ENCODE assay signal across 9 cellular contexts in genomic region chr11:2777396-2777795, GRCh38.
A peak's percentile ranks its signal among the peaks of the same experiment; 100 is the strongest.
DNase-seq lines count a peak whose midpoint lies in the region; ATAC-seq and TF ChIP-seq lines count a peak whose summit lies in the region.
"Had no signal": no experiment of that assay in that cellular context is flagged by ENCODE, and none has a peak within 500 bp of the region (broad histone marks: within the 10 kb centered on the region; RNA-seq: fewer than 3 reads in every experiment).

No MANE protein-coding gene starts in this region.

- intact Hi-C loops in PC-9 (cut with micrococcal nuclease; ENCODE audit: unreplicated experiment) = loop anchor here (1.0 kb wide), 1 partner anchor 48 kb away; no protein-coding TSS in a partner anchor

- peak overlapping the region in 1 of 11 experiments; percentile 61; a peak in 1 of 22 replicates for H3K9ac ChIP-seq in BLaER1 treated with 17β-estradiol and CSF1 and Interleukin-3, amounts not matched to agents 10 nM and 100 nM

- H3K36me3 ChIP-seq in BLaER1 treated with 17β-estradiol and CSF1 and Interleukin-3, amounts not matched to agents 10 nM and 100 nM = no peaks in the 10 kb centered on the region
- no peaks in the 10 kb centered on the region for H3K36me3 ChIP-seq in PC-9 (ENCODE audit: low read depth)

- no peak for TF ChIP-seq CTCF in PC-9 (conservative IDR thresholded peaks at IDR 0.05)
- no peak for TF ChIP-seq CTCF in fibroblast of pulmonary artery (IDR thresholded peaks at IDR 0.05; ENCODE audit: low read length, missing control alignments)
- TF ChIP-seq CTCF in neural crest cell (conservative IDR thresholded peaks at IDR 0.05) = no peak

- DNase-seq in PC-9 = peak; percentile 56 to 78
- peak; percentile 6 for DNase-seq in fibroblast of pulmonary artery (ENCODE audit: low read depth)
- DNase-seq in neural crest cell (ENCODE audit: low read depth, low spot score) = peak; percentile 0
- no peak for DNase-seq in COLO668 (lab: John Stamatoyannopoulos, UW; ENCODE audit: unreplicated experiment)
- DNase-seq in CD1c-positive myeloid dendritic cell (ENCODE audit: extremely low spot score) = no peak
- DNase-seq: kidney glomerular epithelial cell had no signal

- peaks cover 0 to 32% (median 3%) of the 10 kb centered on the region in 11 experiments; a peak in 8 of 22 replicates for H4K20me1 ChIP-seq in BLaER1 treated with 17β-estradiol and CSF1 and Interleukin-3, amounts not matched to agents 10 nM and 100 nM
- no peaks in the 10 kb centered on the region for H4K20me1 ChIP-seq in PC-9 (ENCODE audit: insufficient read depth)

- no peak overlapping the region for H3K4me3 ChIP-seq in BLaER1 treated with 17β-estradiol and CSF1 and Interleukin-3, amounts not matched to agents 10 nM and 100 nM
- H3K4me3 ChIP-seq in PC-9 = no peak overlapping the region
- no peak overlapping the region for H3K4me3 ChIP-seq in fibroblast of pulmonary artery (replicated peaks; ENCODE audit: low read depth, low read length)

- H3K79me2 ChIP-seq in PC-9 (ENCODE audit: low read depth) = no peaks in the 10 kb centered on the region

- CTCF ChIA-PET in PC-9 (lab: Charles Lee) = interaction anchor here (0.6 kb wide), 1 partner anchor 110 kb away, joined by 9 read pairs; no protein-coding TSS in a partner anchor

- H3K4me3 Mint-ChIP-seq in neural crest cell = no peak overlapping the region

- H3K4me2 ChIP-seq in BLaER1 treated with 17β-estradiol and CSF1 and Interleukin-3, amounts not matched to agents 10 nM and 100 nM = peak overlapping the region in 9 of 11 experiments; percentile 86 to 99 (median 96); a peak in 17 of 22 replicates
- no peak overlapping the region for H3K4me2 ChIP-seq in PC-9

- H3F3A ChIP-seq in PC-9 (ENCODE audit: insufficient read depth, low read depth) = no peaks in the 10 kb centered on the region

- BruUV-seq in PC-9 (replicated peaks; lab: Mats Ljungman, UMichigan) = no TSS peak

- H3K27me3 ChIP-seq in BLaER1 treated with 17β-estradiol and CSF1 and Interleukin-3, amounts not matched to agents 10 nM and 100 nM = peaks cover 0 to 39% (median 0%) of the 10 kb centered on the region in 11 experiments; a peak in 4 of 22 replicates
- no peaks in the 10 kb centered on the region for H3K27me3 ChIP-seq in PC-9 (ENCODE audit: insufficient read depth, low read depth)

- POLR2A ChIA-PET in PC-9 (lab: Charles Lee; ENCODE audit: unreplicated experiment) = no interaction called here

- peaks cover 26% of the 10 kb centered on the region for H3K4me1 Mint-ChIP-seq in neural crest cell

- peaks cover 33 to 82% (median 73%) of the 10 kb centered on the region in 10 experiments for H3K4me1 ChIP-seq in BLaER1 treated with 17β-estradiol and CSF1 and Interleukin-3, amounts not matched to agents 10 nM and 100 nM
- H3K4me1 ChIP-seq in PC-9 (replicated peaks; ENCODE audit: insufficient read depth) = peaks cover 16% of the 10 kb centered on the region

- H3K27me3 Mint-ChIP-seq in neural crest cell (ENCODE audit: low read depth) = no peaks in the 10 kb centered on the region

- no peaks in the 10 kb centered on the region for H3K9me3 Mint-ChIP-seq in neural crest cell

- no peak for ATAC-seq in HG03045 (IDR thresholded peaks at IDR 0.05; ENCODE audit: unreplicated experiment)
- ATAC-seq in GM18498 (IDR thresholded peaks at IDR 0.05; ENCODE audit: unreplicated experiment) = no peak

- no peaks in the 10 kb centered on the region for H3K9me2 ChIP-seq in PC-9 (ENCODE audit: insufficient read depth)

- H3K27ac ChIP-seq in BLaER1 treated with 17β-estradiol and CSF1 and Interleukin-3, amounts not matched to agents 10 nM and 100 nM = no peak overlapping the region
- H3K27ac ChIP-seq in PC-9 = no peak overlapping the region

- no peaks in the 10 kb centered on the region; a peak in 2 of 22 replicates for H3K9me3 ChIP-seq in BLaER1 treated with 17β-estradiol and CSF1 and Interleukin-3, amounts not matched to agents 10 nM and 100 nM (replicated peaks in 1 of 11)
- H3K9me3 ChIP-seq in PC-9 (ENCODE audit: insufficient read depth, low read depth) = no peaks in the 10 kb centered on the region

- H3K27ac Mint-ChIP-seq in neural crest cell (ENCODE audit: unreplicated experiment) = no peak overlapping the region

- no peak overlapping the region for H2AFZ ChIP-seq in PC-9

- H3K36me3 Mint-ChIP-seq in neural crest cell (ENCODE audit: low read depth) = no peaks in the 10 kb centered on the region

Comparison
In these comparisons a context has a peak if more than half of its experiments do, and no peak if none do; other contexts are left out.
1. DNase-seq: peak in PC-9 (2 of 2), fibroblast of pulmonary artery (single experiment) and neural crest cell (single experiment); none in COLO668 (single experiment) and CD1c-positive myeloid dendritic cell (single experiment).